In the genomic region with DNA sequence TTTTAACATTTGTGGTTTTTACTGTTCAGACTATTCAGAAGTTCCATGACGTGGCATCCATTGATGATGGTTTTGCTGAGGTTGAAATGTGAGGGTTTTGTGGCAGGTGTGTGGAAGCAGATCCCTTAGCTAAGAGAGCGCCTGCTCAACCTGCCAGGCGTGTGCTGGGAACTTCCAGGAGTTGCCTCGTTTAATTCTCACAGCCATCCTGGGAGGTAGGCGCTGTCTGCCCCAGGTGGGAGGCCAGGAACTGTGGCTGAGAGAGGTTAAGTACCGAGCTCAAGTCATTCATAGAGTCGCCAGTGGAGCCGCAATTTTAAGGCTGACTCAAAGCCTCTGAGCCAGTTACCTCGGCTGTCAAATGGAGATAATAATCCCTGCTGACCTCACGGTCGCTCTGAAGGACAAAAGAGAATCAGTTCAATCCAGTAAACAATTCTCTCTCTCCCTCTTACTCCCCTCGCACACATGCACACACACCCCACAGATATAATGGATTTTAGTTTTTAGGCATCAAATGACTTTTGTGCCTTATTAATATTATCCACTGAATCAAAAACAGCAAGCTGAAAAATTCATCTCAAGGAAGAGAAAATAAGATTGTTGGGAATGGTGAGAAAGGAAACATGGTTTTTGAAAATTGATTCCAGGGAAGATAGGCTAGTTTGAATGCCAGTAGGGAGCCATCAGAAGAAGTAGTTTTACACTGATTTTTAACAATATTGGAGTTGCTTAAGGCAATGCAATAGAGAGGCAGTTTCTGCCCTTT, we compare ENCODE assay signal across 8 cellular contexts.
DNase-seq lines count a peak whose midpoint lies in the region; ATAC-seq and TF ChIP-seq lines count a peak whose summit lies in the region.

No MANE protein-coding gene starts in this region.

- ATAC-seq in GM19023 (IDR thresholded peaks at IDR 0.05; ENCODE audit: unreplicated experiment), result peak; percentile 35
- peak in 4 of 8 donors; percentile 8 to 24 (median 20) for ATAC-seq in heart right ventricle

- H3K9me3 ChIP-seq in heart right ventricle, result no peaks in the 10 kb centered on the region

- peaks cover 0 to 71% (median 16%) of the 10 kb centered on the region in 9 donors for H3K36me3 ChIP-seq in heart right ventricle

- H3K4me3 ChIP-seq in heart right ventricle, result no peak overlapping the region

- 67 to 72% methylated on average over 12 of the region's 12 CpGs for WGBS in heart right ventricle, 2 donors

- DNase-seq in NCI-H2107 (lab: John Stamatoyannopoulos, UW) (peak; percentile 10), heart right ventricle (no peak), SIG-M5 (lab: John Stamatoyannopoulos, UW) (no peak), SW 1271 (lab: John Stamatoyannopoulos, UW) (no peak), NOMO-1 treated with DMSO at 0.1 percent for 48 hours (lab: John Stamatoyannopoulos, UW; ENCODE audit: unreplicated experiment) (no peak)
- DNase-seq in activated T-helper 9 cell treated with anti-CD3 and anti-CD28 coated beads, Interleukin-2, amount 50 U/mL, for 16 hours (ENCODE audit: low read depth), result peak; percentile 64
- peak; percentile 51 to 69 for DNase-seq in stimulated activated CD4-positive, alpha-beta T cell treated with anti-CD3 and anti-CD28 coated beads, Interleukin-1b, Interleukin-23, amount 100 ng/mL, for 4 hours (ENCODE audit: low read depth in 2 of 2)

- intact Hi-C loops in heart right ventricle (cut with DNase I), result no loop called here

- H3K27ac ChIP-seq in heart right ventricle, result peak overlapping the region; percentile 22 to 67 (median 44)

- H3K4me1 ChIP-seq in heart right ventricle, result peaks cover 0 to 63% (median 38%) of the 10 kb centered on the region in 9 donors

- no peak for TF ChIP-seq CTCF in heart right ventricle (IDR thresholded peaks at IDR 0.05)

- no peaks in the 10 kb centered on the region for H3K27me3 ChIP-seq in heart right ventricle

Comparison
In these comparisons a context has a peak if more than half of its experiments do, and no peak if none do; other contexts are left out.
1. DNase-seq: peak in NCI-H2107 (single experiment), activated T-helper 9 cell treated with anti-CD3 and anti-CD28 coated beads, Interleukin-2, amount 50 U/mL, for 16 hours (single experiment) and stimulated activated CD4-positive, alpha-beta T cell treated with anti-CD3 and anti-CD28 coated beads, Interleukin-1b, Interleukin-23, amount 100 ng/mL, for 4 hours (2 of 2); none in heart right ventricle (0 of 2), SIG-M5 (single experiment), SW 1271 (0 of 2) and NOMO-1 treated with DMSO at 0.1 percent for 48 hours (single experiment).